Comparison of ENCODE assay signal across 9 cellular contexts in genomic region chr7:45922810-45923209, GRCh38. TPM values are rescaled to one million over a fixed set of nuclear protein-coding genes. Genes with fewer than 3 reads are reported as not detected.
DNase-seq lines count a peak whose midpoint lies in the region; ATAC-seq and TF ChIP-seq lines count a peak whose summit lies in the region.
"Had no signal": no experiment of that assay in that cellular context is flagged by ENCODE, and none has a peak within 500 bp of the region (broad histone marks: within the 10 kb centered on the region; RNA-seq: fewer than 3 reads in every experiment).

No MANE protein-coding gene starts in this region.

- CTCF ChIA-PET in OCI-LY7 (lab: Charles Lee; ENCODE audit: unreplicated experiment) = no interaction called here

- H3K4me3 ChIP-seq in OCI-LY7 (ENCODE audit: low read depth, low read length, poor library complexity, severe bottlenecking) (no peak overlapping the region), esophagus (ENCODE audit: low read depth in 1 of 2, low read length in 2 of 2) (peak overlapping the region; percentile 0 to 19), parathyroid adenoma (ENCODE audit: low read depth, low read length) (peak overlapping the region; percentile 15)
- no peak overlapping the region for H3K4me3 ChIP-seq in effector memory CD4-positive, alpha-beta T cell (ENCODE audit: insufficient read depth, low read depth, low read length, poor library complexity, severe bottlenecking)

- POLR2A ChIA-PET in OCI-LY7 (lab: Charles Lee) = interaction anchor here (0.7 kb wide), 1 partner anchor 1259 kb away, joined by 3 read pairs; no protein-coding TSS in a partner anchor

- peaks cover 0 to 3% of the 10 kb centered on the region in 2 donors for H3K27me3 ChIP-seq in esophagus (ENCODE audit: control insufficient read depth in 1 of 2, insufficient read depth in 2 of 2, low read length in 2 of 2)
- H3K27me3 ChIP-seq in parathyroid adenoma (ENCODE audit: control insufficient read depth, insufficient read depth, low read length) = no peaks in the 10 kb centered on the region
- H3K27me3 ChIP-seq in effector memory CD4-positive, alpha-beta T cell (replicated peaks; ENCODE audit: control insufficient read depth, insufficient read depth, low read length, poor library complexity, severe bottlenecking) = peaks cover 20% of the 10 kb centered on the region

- no peak overlapping the region for H3K9ac ChIP-seq in parathyroid adenoma

- DNase-seq in EL (peak; percentile 15), OCI-LY7 (ENCODE audit: low spot score) (peak; percentile 8), T-helper 9 cell (no peak)
- no peak for DNase-seq in central memory CD4-positive, alpha-beta T cell
- no peak for DNase-seq in effector memory CD4-positive, alpha-beta T cell

- H3K79me2 ChIP-seq in OCI-LY7 (ENCODE audit: insufficient read depth, low read depth, low read length) = no peaks in the 10 kb centered on the region
- H3K79me2 ChIP-seq in parathyroid adenoma = no peaks in the 10 kb centered on the region

- no TSS peak for BruUV-seq in OCI-LY7 (replicated peaks; lab: Mats Ljungman, UMichigan)

- H3K27ac ChIP-seq in OCI-LY7 (ENCODE audit: low read depth, low read length, poor library complexity, severe bottlenecking) (no peak overlapping the region), esophagus (ENCODE audit: low read depth in 2 of 2, low read length in 1 of 2) (no peak overlapping the region), parathyroid adenoma (no peak overlapping the region)
- H3K27ac ChIP-seq in effector memory CD4-positive, alpha-beta T cell (ENCODE audit: insufficient read depth, low read length, poor library complexity, severe bottlenecking) = no peak overlapping the region

- H2AFZ ChIP-seq in OCI-LY7 (ENCODE audit: low read length) (peak overlapping the region; percentile 53; the same call in 1 of the 2 replicates), parathyroid adenoma (peak overlapping the region; percentile 27)

- WGBS in esophagus, 2 donors = 4 to 7% methylated on average over 11 of the region's 11 CpGs

- H3K9me3 ChIP-seq in OCI-LY7 (ENCODE audit: low read length) (no peaks in the 10 kb centered on the region), esophagus (ENCODE audit: control insufficient read depth in 2 of 2, insufficient read depth in 1 of 2, low read depth in 1 of 2, low read length in 1 of 2) (no peaks in the 10 kb centered on the region), parathyroid adenoma (ENCODE audit: control insufficient read depth, low read length) (no peaks in the 10 kb centered on the region)
- H3K9me3 ChIP-seq in effector memory CD4-positive, alpha-beta T cell (ENCODE audit: control insufficient read depth, low read length) = no peaks in the 10 kb centered on the region

- TF ChIP-seq CTCF in OCI-LY7 (conservative IDR thresholded peaks at IDR 0.05; ENCODE audit: low read length) (no peak), parathyroid adenoma (IDR thresholded peaks at IDR 0.05) (no peak)

- peaks cover 4% of the 10 kb centered on the region for H3K4me1 ChIP-seq in OCI-LY7 (ENCODE audit: insufficient read depth, low read length, poor library complexity, severe bottlenecking)
- H3K4me1 ChIP-seq in esophagus (ENCODE audit: control insufficient read depth in 2 of 2, insufficient read depth in 2 of 2, low read length in 1 of 2) = peaks cover 2 to 5% of the 10 kb centered on the region in 2 donors
- peaks cover under 1% of the 10 kb centered on the region for H3K4me1 ChIP-seq in parathyroid adenoma
- H3K4me1 ChIP-seq in effector memory CD4-positive, alpha-beta T cell (ENCODE audit: control insufficient read depth, insufficient read depth, low read length, poor library complexity, severe bottlenecking) = peaks cover 9% of the 10 kb centered on the region

- H3K9me2 ChIP-seq in OCI-LY7 (ENCODE audit: insufficient read depth, low read length) = no peaks in the 10 kb centered on the region

- H4K20me1 ChIP-seq in OCI-LY7 (ENCODE audit: insufficient read depth, low read length) = no peaks in the 10 kb centered on the region

- H3K4me2 ChIP-seq in OCI-LY7 (ENCODE audit: low read length) (peak overlapping the region; percentile 45), parathyroid adenoma (ENCODE audit: low read length) (peak overlapping the region; percentile 48)

- no peak for ATAC-seq in GM19463 (IDR thresholded peaks at IDR 0.05; ENCODE audit: unreplicated experiment)

- H3K36me3 ChIP-seq in OCI-LY7 (ENCODE audit: insufficient read depth, low read length) = no peaks in the 10 kb centered on the region
- no peaks in the 10 kb centered on the region for H3K36me3 ChIP-seq in esophagus (ENCODE audit: control insufficient read depth in 2 of 2, insufficient read depth in 2 of 2, low read length in 1 of 2)
- H3K36me3 ChIP-seq in parathyroid adenoma (ENCODE audit: control insufficient read depth, insufficient read depth, low read length) = no peaks in the 10 kb centered on the region
- no peaks in the 10 kb centered on the region for H3K36me3 ChIP-seq in effector memory CD4-positive, alpha-beta T cell (ENCODE audit: control insufficient read depth, insufficient read depth, low read length)

- intact Hi-C loops in OCI-LY7 (cut with micrococcal nuclease; ENCODE audit: unreplicated experiment) = loop anchor here (2.0 to 10.0 kb wide), 3 partner anchors 432 to 1312 kb away; no protein-coding TSS in a partner anchor

RNA-seq across cellular contexts. Expression of gene IGFBP3, which starts 1.7 kb away (rescaled TPM):
- total RNA-seq in OCI-LY7 (2014; rRNA removed; shearing (Covaris generic)) = not detected in 2 replicates
- not detected in 2 replicates for total RNA-seq in OCI-LY7 (2022)
- 10 to 100 TPM; 13.0 to 19.8 TPM for polyA plus RNA-seq in esophagus

RNA-seq across cellular contexts. Expression of gene IGFBP1, which starts 34.5 kb away (rescaled TPM):
- not detected in 2 replicates for total RNA-seq in OCI-LY7 (2014; rRNA removed; shearing (Covaris generic))
- not detected in 2 replicates for total RNA-seq in OCI-LY7 (2022)
- not detected for polyA plus RNA-seq in esophagus

RNA-seq across cellular contexts. Expression of gene CCDC201, which starts 49.9 kb away (rescaled TPM):
- not detected in 2 replicates for total RNA-seq in OCI-LY7 (2014; rRNA removed; shearing (Covaris generic))
- total RNA-seq in OCI-LY7 (2022) = not detected in 2 replicates
- not detected for polyA plus RNA-seq in esophagus
- total RNA-seq: temporal lobe had no signal

Comparison
In these comparisons a context has a peak if more than half of its experiments do, and no peak if none do; other contexts are left out.
1. DNase-seq: peak in EL (single experiment) and OCI-LY7 (single experiment); none in central memory CD4-positive, alpha-beta T cell (single experiment), effector memory CD4-positive, alpha-beta T cell (0 of 3) and T-helper 9 cell (single experiment).
2. H3K4me3 ChIP-seq: peak in esophagus (2 of 2) and parathyroid adenoma (single experiment); none in OCI-LY7 (single experiment) and effector memory CD4-positive, alpha-beta T cell (single experiment).